ENCODE assay signal across 12 cellular contexts in genomic region chr2:217956895-217957457, GRCh38. TPM values are rescaled to one million over a fixed set of nuclear protein-coding genes. Genes with fewer than 3 reads are reported as not detected.
DNase-seq lines count a peak whose midpoint lies in the region; ATAC-seq and TF ChIP-seq lines count a peak whose summit lies in the region.
"Had no signal": no experiment of that assay in that cellular context is flagged by ENCODE, and none has a peak within 500 bp of the region (broad histone marks: within the 10 kb centered on the region; RNA-seq: fewer than 3 reads in every experiment).

No MANE protein-coding gene starts in this region.

- no peak overlapping the region for H3K4me2 ChIP-seq in H9 (ENCODE audit: insufficient read depth, insufficient read length, low read length)

- peak overlapping the region in 1 of 3 experiments; percentile 16; a peak in 3 of 7 replicates for H3K27ac Mint-ChIP-seq in H9
- H3K27ac Mint-ChIP-seq in nephron progenitor cell, result no peak overlapping the region
- H3K27ac Mint-ChIP-seq in endodermal cell, result no peak overlapping the region
- H3K27ac Mint-ChIP-seq: dendritic cell treated with granulocyte-macrophage colony-stimulating factor and Interleukin-4, amounts not matched to agents 40 ng/mL and 50 ng/mL, for 4 days; T-helper 17 cell had no signal

- H2AK5ac ChIP-seq in H9 (ENCODE audit: insufficient read length, low read length), result no peak overlapping the region

- H4K8ac ChIP-seq in H9 (replicated peaks; ENCODE audit: insufficient read length, low read depth, low read length), result no peak overlapping the region

- H3K9ac ChIP-seq in H9 (ENCODE audit: extremely low read depth, insufficient read length, low read length) (no peak overlapping the region), endodermal cell (ENCODE audit: extremely low read depth, low read length, poor library complexity, severe bottlenecking) (no peak overlapping the region)

- WGBS in H9 (ENCODE audit: extremely low coverage, insufficient read length, low lambda C conversion rate), result no CpG with 5 or more reads among the region's 15 CpGs
- WGBS in gastroesophageal sphincter (ENCODE audit: low coverage in 1 of 2), 2 donors, result 35% methylated on average over 2 of the region's 15 CpGs; no CpG with 5 or more reads in 1 of the 2 donors
- WGBS in spleen, 5 donors, result 68 to 85% (median 79%) methylated on average over 14 to 15 of the region's 15 CpGs
- 87 to 90% methylated on average over 11 to 15 of the region's 15 CpGs for WGBS in endodermal cell (ENCODE audit: insufficient coverage in 1 of 2, insufficient read length in 1 of 2), 2 experiments

- DNase-seq in H9, result no peak
- peak; percentile 42 for DNase-seq in lower lobe of right lung
- DNase-seq in spleen, result peak; percentile 66
- no peak for DNase-seq in dedifferentiated amniotic fluid mesenchymal stem cell (ENCODE audit: extremely low spot score)
- DNase-seq in nephron progenitor cell, result no peak
- no peak for DNase-seq in endodermal cell
- no peak for DNase-seq in cortex of kidney (lab: John Stamatoyannopoulos, UW)
- DNase-seq: NCI-H2081; stimulated activated CD4-positive, alpha-beta T cell treated with anti-CD3 and anti-CD28 coated beads, Interleukin-1b, Interleukin-23, amount 100 ng/mL, for 48 hours; T-helper 17 cell had no signal

- H3K27ac ChIP-seq in H9 (ENCODE audit: insufficient read length, low read depth, low read length) (no peak overlapping the region), gastroesophageal sphincter (peak overlapping the region; percentile 79 to 97 (median 92)), lower lobe of right lung (peak overlapping the region; percentile 27), spleen (peak overlapping the region in 2 of 8 donors; percentile 28 to 66), endodermal cell (ENCODE audit: low read depth, low read length) (no peak overlapping the region)

- ATAC-seq in gastroesophageal sphincter, result peak; percentile 58
- no peak for ATAC-seq in lower lobe of right lung
- ATAC-seq: T-helper 17 cell had no signal

- H2BK20ac ChIP-seq in H9 (ENCODE audit: low read depth, low read length, poor library complexity, severe bottlenecking), result no peak overlapping the region

- TF ChIP-seq CTCF in H9 (conservative IDR thresholded peaks at IDR 0.05) (no peak), gastroesophageal sphincter (IDR thresholded peaks at IDR 0.05) (no peak), lower lobe of right lung (IDR thresholded peaks at IDR 0.05) (no peak), spleen (IDR thresholded peaks at IDR 0.05 in 8 of 11, conservative IDR thresholded peaks at IDR 0.05 in 3 of 11) (no peak), nephron progenitor cell (IDR thresholded peaks at IDR 0.05) (no peak), endodermal cell (conservative IDR thresholded peaks at IDR 0.05) (no peak)

- H4K20me1 ChIP-seq in H9 (ENCODE audit: control insufficient read depth, insufficient read depth, insufficient read length), result no peaks in the 10 kb centered on the region

- H3K23ac ChIP-seq in H9 (ENCODE audit: insufficient read length, low read depth, low read length), result no peak overlapping the region

- no peak overlapping the region for H3T11ph ChIP-seq in H9 (ENCODE audit: low read length)

- H3K4me3 Mint-ChIP-seq in H9, result no peak overlapping the region
- H3K4me3 Mint-ChIP-seq in nephron progenitor cell, result no peak overlapping the region
- H3K4me3 Mint-ChIP-seq in endodermal cell, result no peak overlapping the region
- H3K4me3 Mint-ChIP-seq: dendritic cell treated with granulocyte-macrophage colony-stimulating factor and Interleukin-4, amounts not matched to agents 40 ng/mL and 50 ng/mL, for 4 days; T-helper 17 cell had no signal

- H3K14ac ChIP-seq in H9 (ENCODE audit: insufficient read depth, low read length), result peak overlapping the region; percentile 49; the same call in 1 of the 2 replicates

- no peak overlapping the region for H2BK120ac ChIP-seq in H9 (ENCODE audit: low read depth, low read length, poor library complexity, severe bottlenecking)

- H3K23me2 ChIP-seq in H9 (ENCODE audit: insufficient read length, low read depth, low read length, poor library complexity, severe bottlenecking), result no peaks in the 10 kb centered on the region

- H3K27me3 Mint-ChIP-seq in H9 (ENCODE audit: low read depth) (peaks cover 3% of the 10 kb centered on the region), nephron progenitor cell (ENCODE audit: low read depth, poor library complexity) (peaks cover 11% of the 10 kb centered on the region), endodermal cell (ENCODE audit: insufficient read depth) (no peaks in the 10 kb centered on the region)

- no peak for TF ChIP-seq EP300 in gastroesophageal sphincter (IDR thresholded peaks at IDR 0.05)

- H3K4me1 ChIP-seq in H9 (ENCODE audit: insufficient read depth, low read length) (no peaks in the 10 kb centered on the region; the same call in 1 of the 2 replicates), gastroesophageal sphincter (peaks cover 9 to 100% (median 58%) of the 10 kb centered on the region in 3 donors), lower lobe of right lung (peaks cover 41% of the 10 kb centered on the region), spleen (peaks cover 0 to 53% (median 21%) of the 10 kb centered on the region in 6 donors), endodermal cell (ENCODE audit: control insufficient read depth, insufficient read depth, low read length) (peaks cover 15% of the 10 kb centered on the region)

- intact Hi-C loops in lower lobe of right lung (cut with DNase I), result no loop called here
- intact Hi-C loops in spleen (cut with DNase I; ENCODE audit: low total_unique reads), result no loop called here

- H3K36me3 Mint-ChIP-seq in H9 (ENCODE audit: insufficient read depth in 1 of 3, low read depth in 3 of 3), result no peaks in the 10 kb centered on the region
- no peaks in the 10 kb centered on the region for H3K36me3 Mint-ChIP-seq in nephron progenitor cell (ENCODE audit: low read depth)
- H3K36me3 Mint-ChIP-seq in endodermal cell (ENCODE audit: low read depth), result no peaks in the 10 kb centered on the region

- H3K4ac ChIP-seq in H9 (ENCODE audit: low read depth, low read length), result no peak overlapping the region

- H3K27me3 ChIP-seq in H9 (ENCODE audit: insufficient read depth, low read length) (no peaks in the 10 kb centered on the region), gastroesophageal sphincter (no peaks in the 10 kb centered on the region), lower lobe of right lung (ENCODE audit: low read depth) (no peaks in the 10 kb centered on the region), spleen (replicated peaks in 1 of 7) (peaks cover 0 to 3% (median 0%) of the 10 kb centered on the region in 7 donors), endodermal cell (ENCODE audit: control insufficient read depth, insufficient read depth, low read length, poor library complexity, severe bottlenecking) (no peaks in the 10 kb centered on the region)

- H2AFZ ChIP-seq in H9 (ENCODE audit: low read length), result no peak overlapping the region

- H3K79me1 ChIP-seq in H9 (ENCODE audit: insufficient read depth, low read depth, low read length, poor library complexity, severe bottlenecking), result no peaks in the 10 kb centered on the region

- H3K79me2 ChIP-seq in H9 (ENCODE audit: insufficient read depth, low read length), result no peaks in the 10 kb centered on the region

- H3K36me3 ChIP-seq in gastroesophageal sphincter (no peaks in the 10 kb centered on the region), lower lobe of right lung (no peaks in the 10 kb centered on the region), spleen (no peaks in the 10 kb centered on the region), endodermal cell (ENCODE audit: control insufficient read depth, insufficient read depth, low read length) (no peaks in the 10 kb centered on the region)

- H2BK15ac ChIP-seq in H9 (ENCODE audit: low read depth, low read length), result no peak overlapping the region; the same call in 1 of the 2 replicates

- no peak overlapping the region for H4K5ac ChIP-seq in H9 (ENCODE audit: insufficient read length, low read depth, low read length)

- H2BK5ac ChIP-seq in H9 (ENCODE audit: insufficient read length, low read length), result no peak overlapping the region

- H3K9me3 ChIP-seq in H9 (ENCODE audit: control insufficient read depth, low read depth, low read length), result no peaks in the 10 kb centered on the region
- H3K9me3 ChIP-seq in gastroesophageal sphincter, result no peaks in the 10 kb centered on the region
- no peaks in the 10 kb centered on the region for H3K9me3 ChIP-seq in lower lobe of right lung
- H3K9me3 ChIP-seq in spleen, result no peaks in the 10 kb centered on the region
- H3K9me3 ChIP-seq in endodermal cell (ENCODE audit: control insufficient read depth, low read length), result no peaks in the 10 kb centered on the region

- H3K4me3 ChIP-seq in gastroesophageal sphincter (no peak overlapping the region), lower lobe of right lung (no peak overlapping the region), spleen (no peak overlapping the region), endodermal cell (ENCODE audit: low read length) (no peak overlapping the region)

- H3K9me3 Mint-ChIP-seq in H9 (no peaks in the 10 kb centered on the region), nephron progenitor cell (no peaks in the 10 kb centered on the region), endodermal cell (no peaks in the 10 kb centered on the region)
- H3K9me3 Mint-ChIP-seq: dendritic cell treated with granulocyte-macrophage colony-stimulating factor and Interleukin-4, amounts not matched to agents 40 ng/mL and 50 ng/mL, for 4 days had no signal

- H3K4me1 Mint-ChIP-seq in H9 (peaks cover 19 to 22% of the 10 kb centered on the region in 2 experiments), nephron progenitor cell (peaks cover 39% of the 10 kb centered on the region), endodermal cell (peaks cover 28% of the 10 kb centered on the region)
- H3K4me1 Mint-ChIP-seq: T-helper 17 cell had no signal

- H4K91ac ChIP-seq in H9 (ENCODE audit: insufficient read length, low read depth, low read length), result no peak overlapping the region

- no peak overlapping the region for H2BK12ac ChIP-seq in H9 (ENCODE audit: insufficient read length, low read depth, low read length)

- H3K18ac ChIP-seq in H9 (ENCODE audit: insufficient read length, low read depth, low read length), result no peak overlapping the region

- peak in 1 of 2 donors; percentile 28 for TF ChIP-seq POLR2A in gastroesophageal sphincter (IDR thresholded peaks at IDR 0.05)
- TF ChIP-seq POLR2A in spleen (IDR thresholded peaks at IDR 0.05), result no peak

- H3K56ac ChIP-seq in H9 (ENCODE audit: insufficient read length, low read depth, low read length), result no peak overlapping the region

RNA-seq across cellular contexts. Expression of gene TNS1, which starts 45.8 kb away (rescaled TPM):
- total RNA-seq in H9 (2021) (3.2 and 3.4 TPM in 2 replicates), gastroesophageal sphincter (1,000 to 10,000 TPM in 3 of 4 donors, 100 to 1,000 TPM in 1; 825 to 2,193 (median 1,462) TPM), lower lobe of right lung (505 TPM), spleen (100 to 1,000 TPM; 170 to 580 (median 273) TPM), endodermal cell (1 to 10 TPM; 3.3 to 4.2 TPM)
- polyA plus RNA-seq in spleen, result 10 to 100 TPM in 1 of 3 donors, 1 to 10 TPM in 2; 6.9 to 48.7 (median 8.6) TPM
- 5.6 TPM for polyA plus RNA-seq in endodermal cell (2013, experiment 1 of 2)
- polyA plus RNA-seq in endodermal cell (2013, experiment 2 of 2), result 7.2 TPM

Comparison
In these comparisons a context has a peak if more than half of its experiments do, and no peak if none do; other contexts are left out.
1. DNase-seq: peak in lower lobe of right lung (single experiment) and spleen (single experiment); none in H9 (single experiment), dedifferentiated amniotic fluid mesenchymal stem cell (single experiment), nephron progenitor cell (single experiment), endodermal cell (single experiment) and cortex of kidney (single experiment).
2. H3K27ac ChIP-seq: peak in gastroesophageal sphincter (4 of 4) and lower lobe of right lung (single experiment); none in H9 (single experiment) and endodermal cell (single experiment).
3. RNA of gene TNS1, which starts 45.8 kb away (total RNA-seq): 825 to 2,193 TPM in gastroesophageal sphincter, 505 TPM in lower lobe of right lung (single experiment) and 170 to 580 TPM in spleen; 3.3 to 4.2 TPM in endodermal cell and 3.2 to 3.4 TPM in H9; every median in the first group is over 10 times any median in the second.